ENCODE assay signal across 27 cellular contexts in the genomic region with DNA sequence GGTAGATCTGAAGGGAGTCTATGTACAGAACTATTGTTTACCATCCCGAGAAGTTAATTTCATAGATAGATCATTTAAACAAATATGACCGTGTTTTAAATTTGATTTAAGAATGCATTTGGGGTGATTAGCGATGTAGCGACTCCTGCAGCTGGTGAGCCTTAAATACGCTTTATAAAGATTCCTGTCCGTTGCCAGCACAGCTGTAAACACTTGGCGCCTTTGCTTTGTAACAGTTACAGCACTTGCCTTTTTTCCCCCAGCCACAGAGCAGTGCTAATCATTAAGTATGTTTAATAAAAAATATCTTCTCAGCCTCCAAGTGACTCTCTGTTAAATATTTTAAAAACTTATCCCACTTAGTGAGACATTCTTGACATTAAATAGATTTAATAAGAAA.
"Had no signal": no experiment of that assay in that cellular context is flagged by ENCODE, and none has a peak within 500 bp of the region (broad histone marks: within the 10 kb centered on the region; RNA-seq: fewer than 3 reads in every experiment).

No MANE protein-coding gene starts in this region.

- H3K4me3 Mint-ChIP-seq: central memory CD8-positive, alpha-beta T cell; dendritic cell treated with granulocyte-macrophage colony-stimulating factor and Interleukin-4, amounts not matched to agents 40 ng/mL and 50 ng/mL, for 4 days; endodermal cell; naive thymus-derived CD8-positive, alpha-beta T cell; nephron progenitor cell; stimulated activated effector memory CD8-positive, alpha-beta T cell treated with anti-CD3 and anti-CD28 coated beads, Interleukin-12 subunit alpha, Interleukin-12 subunit beta, amount 100 ng/mL, for 72 hours had no signal

- H3K36me3 Mint-ChIP-seq: naive thymus-derived CD8-positive, alpha-beta T cell; stimulated activated effector memory CD8-positive, alpha-beta T cell treated with anti-CD3 and anti-CD28 coated beads, Interleukin-12 subunit alpha, Interleukin-12 subunit beta, amount 100 ng/mL, for 72 hours had no signal

- H3K27ac ChIP-seq: cardiac muscle cell, colonic mucosa, epithelial cell of prostate, foreskin keratinocyte, tibial nerve, upper lobe of left lung had no signal

- H3K4me3 ChIP-seq: cardiac muscle cell, colonic mucosa, heart right ventricle, stomach, tibial nerve, upper lobe of left lung had no signal

- H3K9me3 ChIP-seq: colonic mucosa, heart right ventricle, stomach, tibial nerve, upper lobe of left lung had no signal

- H3K27me3 ChIP-seq: cardiac muscle cell, colonic mucosa, foreskin keratinocyte, heart right ventricle, stomach, tibial nerve, upper lobe of left lung had no signal

- H3K36me3 ChIP-seq: cardiac muscle cell, colonic mucosa, heart right ventricle, stomach, tibial nerve, upper lobe of left lung had no signal

- H3K27ac Mint-ChIP-seq: dendritic cell treated with granulocyte-macrophage colony-stimulating factor and Interleukin-4, amounts not matched to agents 40 ng/mL and 50 ng/mL, for 4 days; endodermal cell; naive thymus-derived CD8-positive, alpha-beta T cell; nephron progenitor cell; stimulated activated effector memory CD8-positive, alpha-beta T cell treated with anti-CD3 and anti-CD28 coated beads, Interleukin-12 subunit alpha, Interleukin-12 subunit beta, amount 100 ng/mL, for 72 hours had no signal

- H3K9me3 Mint-ChIP-seq: central memory CD8-positive, alpha-beta T cell; dendritic cell treated with granulocyte-macrophage colony-stimulating factor and Interleukin-4, amounts not matched to agents 40 ng/mL and 50 ng/mL, for 4 days; endodermal cell; naive thymus-derived CD8-positive, alpha-beta T cell; nephron progenitor cell; stimulated activated effector memory CD8-positive, alpha-beta T cell treated with anti-CD3 and anti-CD28 coated beads, Interleukin-12 subunit alpha, Interleukin-12 subunit beta, amount 100 ng/mL, for 72 hours had no signal

- H3K4me1 Mint-ChIP-seq: central memory CD8-positive, alpha-beta T cell; naive thymus-derived CD8-positive, alpha-beta T cell; stimulated activated effector memory CD8-positive, alpha-beta T cell treated with anti-CD3 and anti-CD28 coated beads, Interleukin-12 subunit alpha, Interleukin-12 subunit beta, amount 100 ng/mL, for 72 hours had no signal

- ATAC-seq: esophagus mucosa; foreskin keratinocyte; naive thymus-derived CD8-positive, alpha-beta T cell; sciatic nerve; stimulated activated effector memory CD8-positive, alpha-beta T cell treated with anti-CD3 and anti-CD28 coated beads, Interleukin-12 subunit alpha, Interleukin-12 subunit beta, amount 100 ng/mL, for 72 hours had no signal

- DNase-seq: colonic mucosa; effector CD8-positive, alpha-beta T cell; endodermal cell; foreskin keratinocyte; glutamatergic neuron; heart right ventricle; hippocampal formation; mammary epithelial cell; mesendoderm; midbrain; naive thymus-derived CD8-positive, alpha-beta T cell; nephron progenitor cell; nucleus accumbens; posterior cingulate gyrus; stimulated activated CD4-positive, alpha-beta T cell treated with anti-CD3 and anti-CD28 coated beads, Interleukin-2, amount 100 ng/mL, for 24 hours; stimulated activated CD4-positive, alpha-beta T cell treated with anti-CD3 and anti-CD28 coated beads, Interleukin-4, amount 100 ng/mL, for 24 hours; stimulated activated naive CD4-positive, alpha-beta T cell treated with Interleukin-2 at 50 U/mL for 16 hours; stomach; upper lobe of left lung had no signal

- H3K27me3 Mint-ChIP-seq: central memory CD8-positive, alpha-beta T cell; dendritic cell treated with granulocyte-macrophage colony-stimulating factor and Interleukin-4, amounts not matched to agents 40 ng/mL and 50 ng/mL, for 4 days had no signal

- H3K4me1 ChIP-seq: colonic mucosa, foreskin keratinocyte, stomach, upper lobe of left lung had no signal
